In genomic region chr13:31201341-31202024, GRCh38 we compare ENCODE assay signal across 8 cellular contexts. TPM values are rescaled to one million over a fixed set of nuclear protein-coding genes. Genes with fewer than 3 reads are reported as not detected.
DNase-seq lines count a peak whose midpoint lies in the region; ATAC-seq, FAIRE-seq and TF ChIP-seq lines count a peak whose summit lies in the region.

No MANE protein-coding gene starts in this region.

- H3K4me1 ChIP-seq in adipocyte (ENCODE audit: control insufficient read depth, insufficient read depth, low read length) (peaks cover 40% of the 10 kb centered on the region), small intestine (ENCODE audit: control insufficient read depth in 2 of 2, insufficient read depth in 1 of 2, low read depth in 1 of 2, low read length in 1 of 2) (peaks cover 2 to 5% of the 10 kb centered on the region in 2 donors)

- H3K27ac Mint-ChIP-seq in activated naive CD4-positive, alpha-beta T cell treated with anti-CD3 and anti-CD28 coated beads for 36 hours: no peak overlapping the region
- H3K27ac Mint-ChIP-seq in activated naive CD4-positive, alpha-beta T cell treated with anti-CD3 and anti-CD28 coated beads, Interleukin-2, amount 50 U/mL, for 72 hours: peak overlapping the region in 1 of 2 donors; percentile 44
- H3K27ac Mint-ChIP-seq in type B pancreatic cell: peak overlapping the region; percentile 32

- H3K36me3 ChIP-seq in adipocyte (ENCODE audit: control insufficient read depth, insufficient read depth, low read length, severe bottlenecking): no peaks in the 10 kb centered on the region
- no peaks in the 10 kb centered on the region for H3K36me3 ChIP-seq in small intestine (ENCODE audit: control insufficient read depth in 2 of 2, insufficient read depth in 2 of 2, low read length in 2 of 2)

- no peaks in the 10 kb centered on the region for H3K36me3 Mint-ChIP-seq in activated naive CD4-positive, alpha-beta T cell treated with anti-CD3 and anti-CD28 coated beads for 36 hours (ENCODE audit: low read depth)
- no peaks in the 10 kb centered on the region for H3K36me3 Mint-ChIP-seq in activated naive CD4-positive, alpha-beta T cell treated with anti-CD3 and anti-CD28 coated beads, Interleukin-2, amount 50 U/mL, for 72 hours
- peaks cover 4% of the 10 kb centered on the region for H3K36me3 Mint-ChIP-seq in type B pancreatic cell

- peak overlapping the region; percentile 60 for H3K4me3 Mint-ChIP-seq in activated naive CD4-positive, alpha-beta T cell treated with anti-CD3 and anti-CD28 coated beads for 36 hours
- peak overlapping the region; percentile 82 for H3K4me3 Mint-ChIP-seq in type B pancreatic cell

- H3K27me3 ChIP-seq in adipocyte (replicated peaks; ENCODE audit: control insufficient read depth, insufficient read depth, low read length): no peaks in the 10 kb centered on the region
- no peaks in the 10 kb centered on the region for H3K27me3 ChIP-seq in small intestine (ENCODE audit: control insufficient read depth in 2 of 2, insufficient read depth in 2 of 2, low read length in 2 of 2)

- no peak for DNase-seq in activated naive CD4-positive, alpha-beta T cell treated with anti-CD3 and anti-CD28 coated beads for 36 hours
- no peak for DNase-seq in activated naive CD4-positive, alpha-beta T cell treated with anti-CD3 and anti-CD28 coated beads, Interleukin-2, amount 50 U/mL, for 72 hours (ENCODE audit: low spot score in 2 of 2)
- DNase-seq in adipocyte (ENCODE audit: low read depth) (peak; percentile 74), kidney tubule cell (ENCODE audit: low spot score) (peak; percentile 39), type B pancreatic cell (ENCODE audit: extremely low spot score, unreplicated experiment) (no peak), ureter (ENCODE audit: low spot score) (no peak), small intestine (no peak)
- DNase-seq in stimulated activated CD4-positive, alpha-beta T cell treated with anti-CD3 and anti-CD28 coated beads, Interleukin-15, amount 100 ng/mL, for 24 hours: no peak

- peak overlapping the region; percentile 91 for H3K9ac ChIP-seq in adipocyte (ENCODE audit: low read length)

- no peak for FAIRE-seq in small intestine (lab: Jason Lieb, UNC)

- ATAC-seq in activated naive CD4-positive, alpha-beta T cell treated with anti-CD3 and anti-CD28 coated beads, Interleukin-2, amount 50 U/mL, for 72 hours: no peak

- intact Hi-C loops in activated naive CD4-positive, alpha-beta T cell treated with anti-CD3 and anti-CD28 coated beads for 36 hours (cut with micrococcal nuclease): loop anchor here (5.0 to 10.0 kb wide), 3 partner anchors 459 to 1607 kb away; partner anchors contain the start of genes FRY and SLC7A1

- TF ChIP-seq CTCF in type B pancreatic cell (conservative IDR thresholded peaks at IDR 0.05): no peak

- H3K4me3 ChIP-seq in adipocyte (ENCODE audit: low read length): peak overlapping the region; percentile 83
- peak overlapping the region in 1 of 2 donors; percentile 70 for H3K4me3 ChIP-seq in small intestine (ENCODE audit: low read depth in 1 of 2, low read length in 2 of 2)

- H3K9me3 ChIP-seq in adipocyte (ENCODE audit: control insufficient read depth, low read length) (no peaks in the 10 kb centered on the region), small intestine (ENCODE audit: control insufficient read depth, low read depth) (no peaks in the 10 kb centered on the region)

- CTCF ChIA-PET in activated naive CD4-positive, alpha-beta T cell treated with anti-CD3 and anti-CD28 coated beads for 36 hours (lab: Charles Lee): interaction anchor here (0.5 to 1.4 kb wide), 5 partner anchors 11 to 171 kb away, joined by 3 to 4 read pairs (median 3); partner anchors contain the start of gene HSPH1

- 30 to 50% (median 42%) methylated on average over 7 of the region's 7 CpGs for WGBS in small intestine, 3 donors

- no peaks in the 10 kb centered on the region for H3K9me3 Mint-ChIP-seq in activated naive CD4-positive, alpha-beta T cell treated with anti-CD3 and anti-CD28 coated beads for 36 hours
- no peaks in the 10 kb centered on the region for H3K9me3 Mint-ChIP-seq in activated naive CD4-positive, alpha-beta T cell treated with anti-CD3 and anti-CD28 coated beads, Interleukin-2, amount 50 U/mL, for 72 hours
- no peaks in the 10 kb centered on the region for H3K9me3 Mint-ChIP-seq in type B pancreatic cell

- H3K4me1 Mint-ChIP-seq in activated naive CD4-positive, alpha-beta T cell treated with anti-CD3 and anti-CD28 coated beads for 36 hours (ENCODE audit: low read depth): peaks cover 26% of the 10 kb centered on the region
- H3K4me1 Mint-ChIP-seq in type B pancreatic cell (ENCODE audit: unreplicated experiment): peaks cover 22% of the 10 kb centered on the region

- H3K27ac ChIP-seq in small intestine (ENCODE audit: low read depth in 1 of 2, low read length in 1 of 2): no peak overlapping the region

- H3K27me3 Mint-ChIP-seq in activated naive CD4-positive, alpha-beta T cell treated with anti-CD3 and anti-CD28 coated beads for 36 hours (ENCODE audit: low read depth): no peaks in the 10 kb centered on the region
- H3K27me3 Mint-ChIP-seq in type B pancreatic cell: peaks cover 40% of the 10 kb centered on the region

RNA-seq across cellular contexts. Expression of gene B3GLCT, which starts 1.7 kb away (rescaled TPM):
- 1 to 10 TPM; 1.2 to 1.5 TPM for total RNA-seq in activated naive CD4-positive, alpha-beta T cell treated with anti-CD3 and anti-CD28 coated beads for 36 hours
- total RNA-seq in activated naive CD4-positive, alpha-beta T cell treated with anti-CD3 and anti-CD28 coated beads, Interleukin-2, amount 50 U/mL, for 72 hours: 1 to 10 TPM; 3.1 to 3.2 TPM
- total RNA-seq in type B pancreatic cell (ENCODE audit: low replicate concordance): 2.3 and 16.5 TPM in 2 replicates
- total RNA-seq in ureter: 4.1 TPM
- 1 to 10 TPM; 1.6 to 2.1 (median 1.6) TPM for polyA plus RNA-seq in small intestine

RNA-seq across cellular contexts. Expression of gene HSPH1, which starts 39.8 kb away (rescaled TPM):
- 100 to 1,000 TPM; 122 to 150 TPM for total RNA-seq in activated naive CD4-positive, alpha-beta T cell treated with anti-CD3 and anti-CD28 coated beads for 36 hours
- total RNA-seq in activated naive CD4-positive, alpha-beta T cell treated with anti-CD3 and anti-CD28 coated beads, Interleukin-2, amount 50 U/mL, for 72 hours: 100 to 1,000 TPM; 165 to 253 TPM
- 116 and 176 TPM in 2 replicates for total RNA-seq in type B pancreatic cell (ENCODE audit: low replicate concordance)
- total RNA-seq in ureter: 80.3 TPM
- 10 to 100 TPM in 1 of 3 donors, 1 to 10 TPM in 2; 8.5 to 25.7 (median 8.9) TPM for polyA plus RNA-seq in small intestine

Comparison
In these comparisons a context has a peak if more than half of its experiments do, and no peak if none do; other contexts are left out.
1. DNase-seq: peak in adipocyte (single experiment) and kidney tubule cell (single experiment); none in activated naive CD4-positive, alpha-beta T cell treated with anti-CD3 and anti-CD28 coated beads for 36 hours (single experiment), activated naive CD4-positive, alpha-beta T cell treated with anti-CD3 and anti-CD28 coated beads, Interleukin-2, amount 50 U/mL, for 72 hours (0 of 2), type B pancreatic cell (single experiment), ureter (single experiment), stimulated activated CD4-positive, alpha-beta T cell treated with anti-CD3 and anti-CD28 coated beads, Interleukin-15, amount 100 ng/mL, for 24 hours (single experiment) and small intestine (single experiment).